Comparison of ENCODE assay signal across 8 cellular contexts in genomic region chr12:130916251-130916911, GRCh38. TPM values are rescaled to one million over a fixed set of nuclear protein-coding genes. Genes with fewer than 3 reads are reported as not detected.
DNase-seq lines count a peak whose midpoint lies in the region; ATAC-seq, FAIRE-seq and TF ChIP-seq lines count a peak whose summit lies in the region.

No MANE protein-coding gene starts in this region.

- peaks cover 10% of the 10 kb centered on the region; the same call in 1 of the 2 replicates for H3K9me3 ChIP-seq in Caco-2
- H3K9me3 ChIP-seq in GM12878 (replicated peaks; ENCODE audit: control insufficient read depth, insufficient read depth, low read length) = no peaks in the 10 kb centered on the region; the same call in 2 of the 3 replicates
- no peaks in the 10 kb centered on the region for H3K9me3 ChIP-seq in SJCRH30 (replicated peaks)

- no peaks in the 10 kb centered on the region for H3K4me1 ChIP-seq in Caco-2
- no peaks in the 10 kb centered on the region for H3K4me1 ChIP-seq in GM12878 (ENCODE audit: control insufficient read depth, insufficient read depth, low read length)
- H3K4me1 ChIP-seq in SJCRH30 = no peaks in the 10 kb centered on the region

- peaks cover 10% of the 10 kb centered on the region for H3K9me3 Mint-ChIP-seq in Caco-2 (ENCODE audit: unreplicated experiment)

- CTCF ChIA-PET in Caco-2 (lab: Charles Lee) (interaction anchor here (0.5 to 2.5 kb wide), 2 partner anchors 10 to 216 kb away, joined by 3 to 28 read pairs; no protein-coding TSS in a partner anchor), GM12878 (lab: Yijun Ruan, JAX) (interaction anchor here (0.7 to 3.2 kb wide), 10 partner anchors 10 to 236 kb away, joined by 3 to 26 read pairs (median 3); no protein-coding TSS in a partner anchor)

- no peak for FAIRE-seq in GM12878 (lab: Jason Lieb, UNC)

- H3K27me3 ChIP-seq in Caco-2 (replicated peaks; ENCODE audit: control insufficient read depth, insufficient read depth, low read length) (no peaks in the 10 kb centered on the region), GM12878 (replicated peaks in 1 of 2; ENCODE audit: control insufficient read depth in 2 of 2, insufficient read depth in 2 of 2, low read length in 1 of 2) (no peaks in the 10 kb centered on the region; a peak in 1 of 4 replicates), SJCRH30 (no peaks in the 10 kb centered on the region)

- H3K9ac ChIP-seq in GM12878 (ENCODE audit: control insufficient read depth, insufficient read depth, low read length) = no peak overlapping the region

- BruUV-seq in Caco-2 (replicated peaks; lab: Mats Ljungman, UMichigan) (no TSS peak), GM12878 (replicated peaks; lab: Mats Ljungman, UMichigan) (no TSS peak)

- POLR2A ChIA-PET in Caco-2 (lab: Charles Lee) = no interaction called here
- POLR2A ChIA-PET in GM12878 (lab: Charles Lee) = no interaction called here

- H3K27ac ChIP-seq in GM12878 (ENCODE audit: control insufficient read depth, insufficient read depth) = no peak overlapping the region
- no peak overlapping the region for H3K27ac ChIP-seq in SJCRH30

- no peak for TF ChIP-seq EP300 in GM12878 (IDR thresholded peaks at IDR 0.05; ENCODE audit: borderline replicate concordance in 1 of 2, control insufficient read depth in 1 of 2, low read depth in 2 of 2, low read length in 2 of 2)

- H3K27me3 Mint-ChIP-seq in Caco-2 (ENCODE audit: insufficient read depth, unreplicated experiment) = peaks cover 18% of the 10 kb centered on the region

- TF ChIP-seq RAD21 in GM12878 (IDR thresholded peaks at IDR 0.05; ENCODE audit: insufficient read depth, low read depth, low read length) = peak; percentile 98

- SMC1A ChIA-PET in GM12878 (lab: Charles Lee; ENCODE audit: uncharacterized antibody, unreplicated experiment) = interaction anchor here (0.7 to 3.2 kb wide), 8 partner anchors 10 to 217 kb away, joined by 3 to 28 read pairs (median 3); no protein-coding TSS in a partner anchor

- in situ Hi-C loops in GM12878 (cut with MboI) = no loop called here

- no peaks in the 10 kb centered on the region for H4K20me1 ChIP-seq in GM12878 (ENCODE audit: control insufficient read depth, insufficient read depth)

- TF ChIP-seq CTCF in Caco-2 (IDR thresholded peaks at IDR 0.05; ENCODE audit: insufficient read depth in 1 of 2, low read depth in 1 of 2, low read length in 1 of 2, severe bottlenecking in 1 of 2, unreplicated experiment in 1 of 2) (peak; percentile 93), GM12878 (IDR thresholded peaks at IDR 0.05 in 2 of 3, conservative IDR thresholded peaks at IDR 0.05 in 1 of 3; ENCODE audit: control insufficient read depth in 2 of 3, extremely low read depth in 1 of 3, insufficient read depth in 1 of 3, low read depth in 3 of 3, low read length in 3 of 3) (peak; percentile 82 to 91 (median 86))

- H2AFZ ChIP-seq in GM12878 (ENCODE audit: control insufficient read depth, low read depth, low read length) = no peak overlapping the region

- H3K4me3 Mint-ChIP-seq in Caco-2 (ENCODE audit: unreplicated experiment) = peak overlapping the region; percentile 22

- RAD21 ChIA-PET in GM12878 (lab: Charles Lee; ENCODE audit: unreplicated experiment) = interaction anchor here (1.0 to 2.6 kb wide), 5 partner anchors 38 to 216 kb away, joined by 3 to 15 read pairs (median 4); no protein-coding TSS in a partner anchor

- DNase-seq in Caco-2 (peak; percentile 53 to 66), H4 (ENCODE audit: low spot score) (peak; percentile 39), NCI-H2227 treated with DMSO at 0.1 percent for 48 hours (lab: John Stamatoyannopoulos, UW) (peak; percentile 76), GM12878 (ENCODE audit: low read depth, low spot score) (peak; percentile 21), iPS DF 19.7 (ENCODE audit: low read depth, low spot score) (peak; percentile 30), skeletal muscle cell (ENCODE audit: low read depth) (no peak), SJCRH30 (no peak)

- H3K79me2 ChIP-seq in GM12878 (ENCODE audit: control insufficient read depth, insufficient read depth, low read length) = no peaks in the 10 kb centered on the region

- peak; percentile 75 for ATAC-seq in GM12878
- no peak for ATAC-seq in GM18520 (IDR thresholded peaks at IDR 0.05; ENCODE audit: unreplicated experiment)

- H3K4me1 Mint-ChIP-seq in Caco-2 (ENCODE audit: low read depth, unreplicated experiment) = peaks cover 7% of the 10 kb centered on the region

- no peak overlapping the region for H3K4me3 ChIP-seq in Caco-2 (ENCODE audit: low read depth, low read length)
- H3K4me3 ChIP-seq in GM12878 = no peak overlapping the region
- peak overlapping the region; percentile 3 for H3K4me3 ChIP-seq in skeletal muscle cell (ENCODE audit: low read depth, low read length)
- H3K4me3 ChIP-seq in SJCRH30 = no peak overlapping the region

- 22% methylated on average over 36 of the region's 36 CpGs for WGBS in GM12878 (ENCODE audit: insufficient coverage, insufficient replicate concordance, low lambda C conversion rate, missing lambda C conversion rate)

- no peak overlapping the region for H3K4me2 ChIP-seq in GM12878 (ENCODE audit: control insufficient read depth, insufficient read depth)

- H3K36me3 ChIP-seq in Caco-2 (ENCODE audit: control insufficient read depth, insufficient read depth, low read length) (no peaks in the 10 kb centered on the region), GM12878 (ENCODE audit: control insufficient read depth in 2 of 2, insufficient read depth in 2 of 2, low read length in 1 of 2) (no peaks in the 10 kb centered on the region), SJCRH30 (no peaks in the 10 kb centered on the region)

- no peaks in the 10 kb centered on the region for H3K36me3 Mint-ChIP-seq in Caco-2 (ENCODE audit: insufficient read depth, unreplicated experiment)

- intact Hi-C loops in Caco-2 (cut with micrococcal nuclease; ENCODE audit: unreplicated experiment) = loop anchor here (1.0 to 5.0 kb wide), 4 partner anchors 156 to 536 kb away; no protein-coding TSS in a partner anchor
- intact Hi-C loops in GM12878 (cut with micrococcal nuclease; ENCODE audit: unreplicated experiment) = loop anchor here (2.0 to 5.0 kb wide), 4 partner anchors 186 to 1086 kb away; no protein-coding TSS in a partner anchor

- TF ChIP-seq POLR2A in GM12878 (IDR thresholded peaks at IDR 0.05; ENCODE audit: low read depth, low read length) = no peak

- H3K27ac Mint-ChIP-seq in Caco-2 (ENCODE audit: unreplicated experiment) = no peak overlapping the region

TF ChIP-seq in GM12878, 131 proteins besides CTCF, POLR2A, EP300 and RAD21 (continues in another document):
- TF ChIP-seq SRF (IDR thresholded peaks at IDR 0.05; ENCODE audit: low read depth in 2 of 2, low read length in 2 of 2) = 0 out of 4 replicates have a peak, but pooled peaks of 1 of the 2 experiments have one; percentile 7
- TF ChIP-seq CEBPB (IDR thresholded peaks at IDR 0.05; ENCODE audit: borderline replicate concordance in 1 of 2, low read depth in 2 of 2, low read length in 2 of 2) = peak; percentile 66 to 91; a peak in 3 of 4 replicates
- 0 out of 3 replicates have a peak, but pooled peaks have one; percentile 60 for TF ChIP-seq POU2F2 (IDR thresholded peaks at IDR 0.05; ENCODE audit: borderline replicate concordance, low read depth, low read length)
- 0 out of 2 replicates have a peak, but pooled peaks have one; percentile 29 for TF ChIP-seq MEF2A (IDR thresholded peaks at IDR 0.05; ENCODE audit: insufficient read depth, low read depth, low read length)
- TF ChIP-seq KAT2A (conservative IDR thresholded peaks at IDR 0.05; ENCODE audit: control insufficient read depth, low read depth, low read length) = no peak

RNA-seq across cellular contexts. Expression of gene ADGRD1, which starts 37.3 kb away (rescaled TPM):
- total RNA-seq in Caco-2 (2022) (3.6 and 3.7 TPM in 2 replicates), GM12878 (2014; rRNA removed) (2.0 and 2.1 TPM in 2 replicates), GM12878 (2014; rRNA removed; fragmentation: Illumina TruSeq; extraction: Trizol) (0.49 and 0.69 TPM in 2 replicates), GM12878 (2021) (0.82 and 1.3 TPM in 2 replicates)
- 0.14 and 0.21 TPM in 2 replicates for total RNA-seq in H4 (2014; rRNA removed; shearing (Covaris generic))
- total RNA-seq in GM12878 (2013; cell fraction: nucleolus; rRNA removed) = 84.0 and 84.2 TPM in 2 replicates
- 1.0 TPM for polyA plus RNA-seq in GM12878 (2011; ENCODE audit: low read depth)
- polyA plus RNA-seq in GM12878 (2011; rRNA removed) (9.0 and 12.7 TPM in 2 replicates), GM12878 (2014; fragmentation: Illumina TruSeq; extraction: Trizol) (0.11 and 0.21 TPM in 2 replicates), GM12878 (2014; fragmentation: Nextera tagmentation; extraction: Ambion mirVana) (under 1 TPM; 0.15 to 0.60 TPM), GM12878 (2014; rRNA removed) (1.2 and 1.7 TPM in 2 replicates), GM12878 (2016; fragmentation: Nextera tagmentation; extraction: Ambion mirVana) (1 to 10 TPM; 1.7 to 1.9 TPM)
- polyA plus RNA-seq in GM12878 (2011; cell fraction: cytosol; rRNA removed) = 21.3 and 25.3 TPM in 2 replicates
- 79.0 and 112 TPM in 2 replicates for polyA plus RNA-seq in GM12878 (2011; cell fraction: nucleus; rRNA removed)
- 1.4 and 4.0 TPM in 2 replicates for polyA plus RNA-seq in GM12878 (2012)
- 17.3 and 27.0 TPM in 2 replicates for polyA minus RNA-seq in GM12878 (2011; rRNA and poly(A)+ RNA removed)
- polyA minus RNA-seq in GM12878 (2011; cell fraction: cytosol; rRNA and poly(A)+ RNA removed) = 3.3 and 5.9 TPM in 2 replicates
- polyA minus RNA-seq in GM12878 (2011; cell fraction: nucleus; rRNA and poly(A)+ RNA removed) = 23.6 and 24.4 TPM in 2 replicates
- 0.13 and 0.36 TPM in 2 replicates for total RNA-seq in SJCRH30 (2014; rRNA removed; shearing (Covaris generic))

RNA-seq across cellular contexts. Expression of gene RAN, which starts 44.5 kb away (rescaled TPM):
- 1,310 and 1,315 TPM in 2 replicates for total RNA-seq in Caco-2 (2022)
- 983 and 1,090 TPM in 2 replicates for total RNA-seq in H4 (2014; rRNA removed; shearing (Covaris generic))
- total RNA-seq in GM12878 (2013; cell fraction: nucleolus; rRNA removed) = 188 and 200 TPM in 2 replicates
- total RNA-seq in GM12878 (2014; rRNA removed) = 1,598 and 2,001 TPM in 2 replicates
- total RNA-seq in GM12878 (2014; rRNA removed; fragmentation: Illumina TruSeq; extraction: Trizol) = 1,619 and 1,657 TPM in 2 replicates
- 1,882 and 1,927 TPM in 2 replicates for total RNA-seq in GM12878 (2021)
- polyA plus RNA-seq in GM12878 (2011; ENCODE audit: low read depth) = 1,093 TPM
- 3,769 and 4,371 TPM in 2 replicates for polyA plus RNA-seq in GM12878 (2011; rRNA removed)
- polyA plus RNA-seq in GM12878 (2011; cell fraction: cytosol; rRNA removed) = 2,608 and 3,247 TPM in 2 replicates
- polyA plus RNA-seq in GM12878 (2011; cell fraction: nucleus; rRNA removed) = 1,649 and 2,165 TPM in 2 replicates
- polyA plus RNA-seq in GM12878 (2012) = 1,519 and 1,580 TPM in 2 replicates
- polyA plus RNA-seq in GM12878 (2014; fragmentation: Illumina TruSeq; extraction: Trizol) = 2,276 and 2,670 TPM in 2 replicates
- 1,000 to 10,000 TPM; 3,131 to 3,633 TPM for polyA plus RNA-seq in GM12878 (2014; fragmentation: Nextera tagmentation; extraction: Ambion mirVana)
- 2,435 and 2,587 TPM in 2 replicates for polyA plus RNA-seq in GM12878 (2014; rRNA removed)
- 1,000 to 10,000 TPM; 3,103 to 3,142 TPM for polyA plus RNA-seq in GM12878 (2016; fragmentation: Nextera tagmentation; extraction: Ambion mirVana)
- 1,704 and 2,289 TPM in 2 replicates for polyA minus RNA-seq in GM12878 (2011; rRNA and poly(A)+ RNA removed)
- polyA minus RNA-seq in GM12878 (2011; cell fraction: cytosol; rRNA and poly(A)+ RNA removed) = 413 and 516 TPM in 2 replicates
- polyA minus RNA-seq in GM12878 (2011; cell fraction: nucleus; rRNA and poly(A)+ RNA removed) = 140 and 192 TPM in 2 replicates
- total RNA-seq in SJCRH30 (2014; rRNA removed; shearing (Covaris generic)) = 1,284 and 1,289 TPM in 2 replicates

Comparison
In these comparisons a context has a peak if more than half of its experiments do, and no peak if none do; other contexts are left out.
1. DNase-seq: peak in Caco-2 (2 of 2), H4 (single experiment), NCI-H2227 treated with DMSO at 0.1 percent for 48 hours (single experiment), GM12878 (single experiment) and iPS DF 19.7 (single experiment); none in skeletal muscle cell (single experiment) and SJCRH30 (0 of 2).